ENCODE assay signal across 21 cellular contexts in genomic region chr10:119928411-119928810, GRCh38.
"Had no signal": no experiment of that assay in that cellular context is flagged by ENCODE, and none has a peak within 500 bp of the region (broad histone marks: within the 10 kb centered on the region; RNA-seq: fewer than 3 reads in every experiment).

No MANE protein-coding gene starts in this region.

- H3K27ac Mint-ChIP-seq: naive thymus-derived CD8-positive, alpha-beta T cell; nephron progenitor cell; stimulated activated memory B cell treated with anti-CD40 and anti-IgM and Interleukin-4, amounts not matched to agents 10 μg/mL and 1 μg/mL and 100 μg/mL, for 72 hours; stimulated activated naive CD8-positive, alpha-beta T cell treated with anti-CD3 and anti-CD28 coated beads, Interleukin-15, Interleukin-2, amounts not matched to agents 100 ng/mL and 50 ng/mL, for 24 hours had no signal

- H3K4me3 ChIP-seq: esophagus squamous epithelium, lower lobe of right lung, prostate gland, right atrium auricular region, sigmoid colon, thoracic aorta, transverse colon, upper lobe of right lung, uterus had no signal

- H3K4me1 Mint-ChIP-seq: nephron progenitor cell; stimulated activated memory B cell treated with anti-CD40 and anti-IgM and Interleukin-4, amounts not matched to agents 10 μg/mL and 1 μg/mL and 100 μg/mL, for 72 hours had no signal

- H3K27me3 ChIP-seq: esophagus squamous epithelium, right atrium auricular region, sigmoid colon, transverse colon, upper lobe of right lung, uterus had no signal

- H3K9me3 ChIP-seq: esophagus squamous epithelium, lower lobe of right lung, prostate gland, right atrium auricular region, sigmoid colon, thoracic aorta, transverse colon, upper lobe of right lung, uterus had no signal

- ATAC-seq: effector memory CD8-positive, alpha-beta T cell; left ventricle myocardium superior; lower lobe of right lung; naive thymus-derived CD8-positive, alpha-beta T cell; stimulated activated memory B cell treated with anti-CD40 and anti-IgM and Interleukin-4, amounts not matched to agents 10 μg/mL and 1 μg/mL and 100 μg/mL, for 72 hours; upper lobe of right lung had no signal

- FAIRE-seq: keratinocyte had no signal

- H3K27ac ChIP-seq: esophagus squamous epithelium, lower lobe of right lung, prostate gland, right atrium auricular region, sigmoid colon, thoracic aorta, transverse colon, upper lobe of right lung, uterus had no signal

- H3K36me3 ChIP-seq: prostate gland, uterus had no signal

- H3K4me3 Mint-ChIP-seq: effector memory CD8-positive, alpha-beta T cell; naive thymus-derived CD8-positive, alpha-beta T cell; nephron progenitor cell; stimulated activated memory B cell treated with anti-CD40 and anti-IgM and Interleukin-4, amounts not matched to agents 10 μg/mL and 1 μg/mL and 100 μg/mL, for 72 hours; stimulated activated naive CD8-positive, alpha-beta T cell treated with anti-CD3 and anti-CD28 coated beads, Interleukin-15, Interleukin-2, amounts not matched to agents 100 ng/mL and 50 ng/mL, for 24 hours had no signal

- H3K9me3 Mint-ChIP-seq: effector memory CD8-positive, alpha-beta T cell; naive thymus-derived CD8-positive, alpha-beta T cell; nephron progenitor cell; stimulated activated memory B cell treated with anti-CD40 and anti-IgM and Interleukin-4, amounts not matched to agents 10 μg/mL and 1 μg/mL and 100 μg/mL, for 72 hours; stimulated activated naive CD8-positive, alpha-beta T cell treated with anti-CD3 and anti-CD28 coated beads, Interleukin-15, Interleukin-2, amounts not matched to agents 100 ng/mL and 50 ng/mL, for 24 hours had no signal

- DNase-seq: cortex of kidney; effector memory CD8-positive, alpha-beta T cell; erythroblast; esophagus squamous epithelium; left ventricle myocardium superior; lower lobe of right lung; naive thymus-derived CD8-positive, alpha-beta T cell; nephron progenitor cell; nucleus accumbens; sigmoid colon; stimulated activated CD4-positive, alpha-beta T cell treated with anti-CD3 and anti-CD28 coated beads, Interleukin-2, amount 100 ng/mL, for 24 hours; stimulated activated CD4-positive, alpha-beta T cell treated with anti-CD3 and anti-CD28 coated beads, Interleukin-4, amount 100 ng/mL, for 24 hours; transverse colon; upper lobe of right lung; uterus had no signal

- H3K4me1 ChIP-seq: esophagus squamous epithelium, prostate gland, right atrium auricular region, sigmoid colon, uterus had no signal

- H3K27me3 Mint-ChIP-seq: effector memory CD8-positive, alpha-beta T cell; naive thymus-derived CD8-positive, alpha-beta T cell; stimulated activated memory B cell treated with anti-CD40 and anti-IgM and Interleukin-4, amounts not matched to agents 10 μg/mL and 1 μg/mL and 100 μg/mL, for 72 hours; stimulated activated naive CD8-positive, alpha-beta T cell treated with anti-CD3 and anti-CD28 coated beads, Interleukin-15, Interleukin-2, amounts not matched to agents 100 ng/mL and 50 ng/mL, for 24 hours had no signal
